ENCODE assay signal across 1 cellular context in the genomic region with DNA sequence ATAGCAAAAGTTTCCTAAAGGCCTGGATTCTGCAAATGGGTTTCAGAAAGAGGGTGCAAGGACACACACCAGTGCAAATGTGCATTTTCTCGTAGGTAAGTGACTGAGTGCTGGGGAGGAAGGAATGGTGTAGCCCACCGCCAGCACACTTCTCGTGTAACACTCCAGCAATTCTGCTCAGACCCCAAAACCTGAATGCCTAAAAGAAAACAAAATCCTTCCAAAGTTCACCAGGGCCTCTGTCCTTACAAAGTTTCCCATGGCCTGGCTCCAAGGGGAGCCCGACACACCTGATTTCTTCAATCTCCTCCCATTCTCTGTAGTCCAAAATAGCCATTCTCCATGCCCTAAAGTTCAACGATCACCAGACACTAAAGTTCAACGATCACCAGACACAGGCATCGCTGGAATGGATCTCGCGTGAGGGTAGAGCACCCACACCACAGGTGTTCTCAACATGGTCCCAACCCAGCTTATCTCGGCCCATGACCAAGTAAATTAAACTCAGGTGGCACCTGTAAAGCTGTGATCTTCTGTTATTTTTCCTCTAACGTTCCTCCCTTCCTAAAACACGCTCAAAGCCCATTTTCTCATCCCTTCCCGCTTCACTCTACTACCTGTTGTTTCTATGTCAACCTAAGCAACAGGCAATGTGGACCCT.
TF ChIP-seq lines count a peak whose summit lies in the region.

No MANE protein-coding gene starts in this region.

TF ChIP-seq in GM12878, 131 proteins besides CTCF, POLR2A, EP300 and RAD21:
- 0 out of 2 replicates have a peak, but pooled peaks have one; percentile 0 for TF ChIP-seq RUNX3 (IDR thresholded peaks at IDR 0.05; ENCODE audit: low read length)
- no peak for TF ChIP-seq FOXK2 (IDR thresholded peaks at IDR 0.05)
- no peak for TF ChIP-seq YY1 (IDR thresholded peaks at IDR 0.05; ENCODE audit: low read depth, low read length)
- TF ChIP-seq, protein P1, sequence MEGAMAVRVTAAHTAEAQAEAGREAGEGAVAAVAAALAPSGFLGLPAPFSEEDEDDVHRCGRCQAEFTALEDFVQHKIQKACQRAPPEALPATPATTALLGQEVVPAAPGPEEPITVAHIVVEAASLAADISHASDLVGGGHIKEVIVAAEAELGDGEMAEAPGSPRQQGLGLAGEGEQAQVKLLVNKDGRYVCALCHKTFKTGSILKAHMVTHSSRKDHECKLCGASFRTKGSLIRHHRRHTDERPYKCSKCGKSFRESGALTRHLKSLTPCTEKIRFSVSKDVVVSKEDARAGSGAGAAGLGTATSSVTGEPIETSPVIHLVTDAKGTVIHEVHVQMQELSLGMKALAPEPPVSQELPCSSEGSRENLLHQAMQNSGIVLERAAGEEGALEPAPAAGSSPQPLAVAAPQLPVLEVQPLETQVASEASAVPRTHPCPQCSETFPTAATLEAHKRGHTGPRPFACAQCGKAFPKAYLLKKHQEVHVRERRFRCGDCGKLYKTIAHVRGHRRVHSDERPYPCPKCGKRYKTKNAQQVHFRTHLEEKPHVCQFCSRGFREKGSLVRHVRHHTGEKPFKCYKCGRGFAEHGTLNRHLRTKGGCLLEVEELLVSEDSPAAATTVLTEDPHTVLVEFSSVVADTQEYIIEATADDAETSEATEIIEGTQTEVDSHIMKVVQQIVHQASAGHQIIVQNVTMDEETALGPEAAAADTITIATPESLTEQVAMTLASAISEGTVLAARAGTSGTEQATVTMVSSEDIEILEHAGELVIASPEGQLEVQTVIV (IDR thresholded peaks at IDR 0.05; ENCODE audit: borderline replicate concordance, partially characterized antibody) = no peak
- TF ChIP-seq, protein P2, sequence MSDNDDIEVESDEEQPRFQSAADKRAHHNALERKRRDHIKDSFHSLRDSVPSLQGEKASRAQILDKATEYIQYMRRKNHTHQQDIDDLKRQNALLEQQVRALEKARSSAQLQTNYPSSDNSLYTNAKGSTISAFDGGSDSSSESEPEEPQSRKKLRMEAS (IDR thresholded peaks at IDR 0.05; ENCODE audit: low read depth, low read length) = no peak
- TF ChIP-seq BHLHE40 (IDR thresholded peaks at IDR 0.05; ENCODE audit: borderline replicate concordance in 1 of 2, low read depth in 2 of 2, low read length in 1 of 2) = no peak
- no peak for TF ChIP-seq SMAD1 (IDR thresholded peaks at IDR 0.05; ENCODE audit: low read depth, partially characterized antibody)
- TF ChIP-seq HCFC1 (IDR thresholded peaks at IDR 0.05; ENCODE audit: low read length) = no peak
- TF ChIP-seq, protein P3, sequence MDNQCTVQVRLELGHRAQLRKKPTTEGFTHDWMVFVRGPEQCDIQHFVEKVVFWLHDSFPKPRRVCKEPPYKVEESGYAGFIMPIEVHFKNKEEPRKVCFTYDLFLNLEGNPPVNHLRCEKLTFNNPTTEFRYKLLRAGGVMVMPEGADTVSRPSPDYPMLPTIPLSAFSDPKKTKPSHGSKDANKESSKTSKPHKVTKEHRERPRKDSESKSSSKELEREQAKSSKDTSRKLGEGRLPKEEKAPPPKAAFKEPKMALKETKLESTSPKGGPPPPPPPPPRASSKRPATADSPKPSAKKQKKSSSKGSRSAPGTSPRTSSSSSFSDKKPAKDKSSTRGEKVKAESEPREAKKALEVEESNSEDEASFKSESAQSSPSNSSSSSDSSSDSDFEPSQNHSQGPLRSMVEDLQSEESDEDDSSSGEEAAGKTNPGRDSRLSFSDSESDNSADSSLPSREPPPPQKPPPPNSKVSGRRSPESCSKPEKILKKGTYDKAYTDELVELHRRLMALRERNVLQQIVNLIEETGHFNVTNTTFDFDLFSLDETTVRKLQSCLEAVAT (IDR thresholded peaks at IDR 0.05) = peak; percentile 94
- no peak for TF ChIP-seq ZNF622 (IDR thresholded peaks at IDR 0.05)
